Comparison of ENCODE assay signal across 18 cellular contexts in the genomic region with DNA sequence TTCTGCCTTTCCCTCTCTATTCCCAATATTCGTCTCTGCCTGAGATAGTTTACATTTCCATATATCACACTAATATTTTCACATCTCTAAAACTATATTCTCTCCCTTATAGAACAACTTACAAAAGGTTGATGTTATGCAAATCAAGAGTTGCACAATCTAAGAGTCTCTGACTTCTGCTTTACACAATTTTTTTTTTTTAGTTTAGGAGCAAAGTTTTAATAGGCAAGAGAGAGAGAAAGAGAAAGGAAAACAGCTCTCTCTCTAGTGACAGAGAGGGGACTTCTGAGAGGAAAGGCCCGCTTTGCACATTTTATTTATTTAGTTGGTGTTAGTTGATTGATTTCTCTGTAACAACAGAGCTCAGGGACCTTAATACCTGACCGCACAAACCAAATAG.
A peak's percentile ranks its signal among the peaks of the same experiment; 100 is the strongest.
DNase-seq lines count a peak whose midpoint lies in the region; ATAC-seq, FAIRE-seq and TF ChIP-seq lines count a peak whose summit lies in the region.
"Had no signal": no experiment of that assay in that cellular context is flagged by ENCODE, and none has a peak within 500 bp of the region (broad histone marks: within the 10 kb centered on the region; RNA-seq: fewer than 3 reads in every experiment).

No MANE protein-coding gene starts in this region.

- no peak for TF ChIP-seq EP300 in K562 (IDR thresholded peaks at IDR 0.05; ENCODE audit: low read length)

- no peak for DNase-seq in K562 (ENCODE audit: extremely low read depth in 1 of 4, low spot score in 3 of 4)
- no peak for DNase-seq in spleen
- no peak for DNase-seq in T-helper 2 cell treated with Interferon-gamma antibody and Interleukin-4, amounts not matched to agents 5 μg/mL and 100 μg/mL, for 36 hours (ENCODE audit: low spot score)
- DNase-seq: activated naive CD8-positive, alpha-beta T cell treated with anti-CD3 and anti-CD28 coated beads for 36 hours; dorsolateral prefrontal cortex; lower lobe of right lung; NCI-H1417 treated with DMSO at 0.1 percent for 48 hours; NCI-H526 treated with DMSO at 0.1 percent for 48 hours; T-helper 9 cell had no signal

- H3K9me1 ChIP-seq in K562 (ENCODE audit: control insufficient read depth, insufficient read depth, low read length), result no peaks in the 10 kb centered on the region

- H3K79me2 ChIP-seq in K562 (ENCODE audit: control insufficient read depth, insufficient read depth, low read length), result no peaks in the 10 kb centered on the region
- H3K79me2 ChIP-seq: parathyroid adenoma had no signal

- H3K27ac Mint-ChIP-seq in IgD-negative memory B cell, result peak overlapping the region in 2 of 3 donors; percentile 52 to 54
- no peak overlapping the region for H3K27ac Mint-ChIP-seq in T-helper 2 cell treated with Interferon-gamma antibody and Interleukin-4, amounts not matched to agents 5 μg/mL and 100 μg/mL, for 36 hours
- H3K27ac Mint-ChIP-seq: activated naive CD8-positive, alpha-beta T cell treated with anti-CD3 and anti-CD28 coated beads for 36 hours had no signal

- H3K36me3 Mint-ChIP-seq in IgD-negative memory B cell, result peaks cover 2% of the 10 kb centered on the region
- no peaks in the 10 kb centered on the region for H3K36me3 Mint-ChIP-seq in T-helper 2 cell treated with Interferon-gamma antibody and Interleukin-4, amounts not matched to agents 5 μg/mL and 100 μg/mL, for 36 hours (ENCODE audit: low read depth)
- H3K36me3 Mint-ChIP-seq: activated naive CD8-positive, alpha-beta T cell treated with anti-CD3 and anti-CD28 coated beads for 36 hours had no signal

- H3K27me3 Mint-ChIP-seq in IgD-negative memory B cell, result no peaks in the 10 kb centered on the region
- H3K27me3 Mint-ChIP-seq in T-helper 2 cell treated with Interferon-gamma antibody and Interleukin-4, amounts not matched to agents 5 μg/mL and 100 μg/mL, for 36 hours (ENCODE audit: low read depth), result no peaks in the 10 kb centered on the region
- H3K27me3 Mint-ChIP-seq: activated naive CD8-positive, alpha-beta T cell treated with anti-CD3 and anti-CD28 coated beads for 36 hours had no signal

- no peak for TF ChIP-seq RAD21 in K562 (CRISPR knock-in tag; conservative IDR thresholded peaks at IDR 0.05 in 1 of 2, IDR thresholded peaks at IDR 0.05 in 1 of 2)

- no peak for FAIRE-seq in K562 (lab: Jason Lieb, UNC)
- FAIRE-seq: H1 had no signal

- BruUV-seq in K562 (replicated peaks; lab: Mats Ljungman, UMichigan), result no TSS peak

- TF ChIP-seq POLR2A in K562 (conservative IDR thresholded peaks at IDR 0.05) (no peak), spleen (IDR thresholded peaks at IDR 0.05) (no peak)

- no peak overlapping the region for H2AFZ ChIP-seq in K562 (ENCODE audit: low read depth, low read length)
- H2AFZ ChIP-seq: parathyroid adenoma had no signal

- H3K4me2 ChIP-seq in K562 (ENCODE audit: insufficient read depth, low read length), result no peak overlapping the region

- no peaks in the 10 kb centered on the region for H3K9me3 Mint-ChIP-seq in IgD-negative memory B cell
- H3K9me3 Mint-ChIP-seq in T-helper 2 cell treated with Interferon-gamma antibody and Interleukin-4, amounts not matched to agents 5 μg/mL and 100 μg/mL, for 36 hours, result peaks cover under 1% of the 10 kb centered on the region

- no peaks in the 10 kb centered on the region for H3K27me3 ChIP-seq in K562 (ENCODE audit: control insufficient read depth in 2 of 2, insufficient read depth in 2 of 2, low read length in 2 of 2)
- no peaks in the 10 kb centered on the region for H3K27me3 ChIP-seq in spleen (replicated peaks in 1 of 7)
- H3K27me3 ChIP-seq: breast epithelium, dorsolateral prefrontal cortex had no signal

- POLR2A ChIA-PET in K562 (lab: Yijun Ruan, JAX), result no interaction called here

- in situ Hi-C loops in K562 (cut with MboI), result no loop called here

- ATAC-seq in GM19351 (IDR thresholded peaks at IDR 0.05; ENCODE audit: unreplicated experiment) (peak; percentile 54), K562 (no peak), HG02642 (IDR thresholded peaks at IDR 0.05; ENCODE audit: poor library complexity, unreplicated experiment) (no peak), HG03565 (IDR thresholded peaks at IDR 0.05; ENCODE audit: unreplicated experiment) (no peak)
- ATAC-seq: lower lobe of right lung, Panc1 had no signal

- H3K9me3 ChIP-seq in K562 (replicated peaks; ENCODE audit: control insufficient read depth, insufficient read depth, low read depth, low read length) (no peaks in the 10 kb centered on the region), spleen (peaks cover 0 to 6% (median 0%) of the 10 kb centered on the region in 8 donors)
- H3K9me3 ChIP-seq: breast epithelium, lower lobe of right lung had no signal

- H3K27ac ChIP-seq in K562 (ENCODE audit: extremely low read depth, low read depth, low read length) (no peak overlapping the region), spleen (peak overlapping the region in 6 of 8 donors; percentile 6 to 62 (median 48))
- H3K27ac ChIP-seq: breast epithelium, dorsolateral prefrontal cortex, lower lobe of right lung, parathyroid adenoma, SK-N-MC had no signal

- H3K4me3 Mint-ChIP-seq in IgD-negative memory B cell, result peak overlapping the region; percentile 18 to 75 (median 47)
- H3K4me3 Mint-ChIP-seq in T-helper 2 cell treated with Interferon-gamma antibody and Interleukin-4, amounts not matched to agents 5 μg/mL and 100 μg/mL, for 36 hours, result no peak overlapping the region
- H3K4me3 Mint-ChIP-seq: activated naive CD8-positive, alpha-beta T cell treated with anti-CD3 and anti-CD28 coated beads for 36 hours had no signal

- 0% methylated on average over 3 of the region's 3 CpGs for WGBS in K562 (ENCODE audit: insufficient coverage, low coverage, missing lambda C conversion rate)
- 56 to 75% (median 68%) methylated on average over 3 of the region's 3 CpGs for WGBS in spleen, 5 donors

- no peak overlapping the region for H3K9ac ChIP-seq in K562 (ENCODE audit: insufficient read depth in 1 of 2, low read depth in 2 of 2, low read length in 2 of 2)
- H3K9ac ChIP-seq: parathyroid adenoma had no signal

- intact Hi-C loops in K562 (cut with micrococcal nuclease), result no loop called here
- intact Hi-C loops in spleen (cut with DNase I; ENCODE audit: low total_unique reads), result no loop called here

- H3K36me3 ChIP-seq in K562 (ENCODE audit: control insufficient read depth, insufficient read depth, low read length), result no peaks in the 10 kb centered on the region
- H3K36me3 ChIP-seq in spleen, result no peaks in the 10 kb centered on the region
- H3K36me3 ChIP-seq: breast epithelium, lower lobe of right lung had no signal

- TF ChIP-seq CTCF in K562 (IDR thresholded peaks at IDR 0.05 in 2 of 3, conservative IDR thresholded peaks at IDR 0.05 in 1 of 3; ENCODE audit: insufficient read depth in 2 of 3, low read depth in 1 of 3, low read length in 3 of 3) (no peak), spleen (IDR thresholded peaks at IDR 0.05 in 8 of 11, conservative IDR thresholded peaks at IDR 0.05 in 3 of 11) (no peak)

- H3K4me1 Mint-ChIP-seq in IgD-negative memory B cell, result peaks cover 9 to 21% (median 15%) of the 10 kb centered on the region in 3 donors
- peaks cover 2% of the 10 kb centered on the region for H3K4me1 Mint-ChIP-seq in T-helper 2 cell treated with Interferon-gamma antibody and Interleukin-4, amounts not matched to agents 5 μg/mL and 100 μg/mL, for 36 hours (ENCODE audit: low read depth)
- H3K4me1 Mint-ChIP-seq: activated naive CD8-positive, alpha-beta T cell treated with anti-CD3 and anti-CD28 coated beads for 36 hours had no signal

- no peaks in the 10 kb centered on the region for H4K20me1 ChIP-seq in K562 (replicated peaks; ENCODE audit: control insufficient read depth, insufficient read depth, low read length)

- H3K4me3 ChIP-seq in K562, result no peak overlapping the region
- no peak overlapping the region for H3K4me3 ChIP-seq in spleen
- H3K4me3 ChIP-seq: breast epithelium, dorsolateral prefrontal cortex, lower lobe of right lung, SK-N-MC had no signal

- H3K4me1 ChIP-seq in K562 (replicated peaks in 1 of 2; ENCODE audit: control insufficient read depth in 2 of 2, insufficient read depth in 2 of 2, low read length in 2 of 2) (no peaks in the 10 kb centered on the region), spleen (peaks cover 0 to 20% (median 11%) of the 10 kb centered on the region in 6 donors)
- H3K4me1 ChIP-seq: breast epithelium, lower lobe of right lung, parathyroid adenoma had no signal

- CTCF ChIA-PET in K562 (lab: Yijun Ruan, JAX; ENCODE audit: low intra/inter-chr PET ratio), result no interaction called here

TF ChIP-seq in K562, 482 proteins besides CTCF, POLR2A, EP300 and RAD21:
- TF ChIP-seq NRF1 (conservative IDR thresholded peaks at IDR 0.05 in 1 of 2, IDR thresholded peaks at IDR 0.05 in 1 of 2) (no peak), CEBPB (tag; IDR thresholded peaks at IDR 0.05) (peak; percentile 13; the same call in 1 of the 2 replicates), PTRF (tag; IDR thresholded peaks at IDR 0.05) (no peak), RBM15 (IDR thresholded peaks at IDR 0.05; ENCODE audit: insufficient read depth, low read length) (no peak)
